Comparison of ENCODE assay signal across 17 cellular contexts in the genomic region with DNA sequence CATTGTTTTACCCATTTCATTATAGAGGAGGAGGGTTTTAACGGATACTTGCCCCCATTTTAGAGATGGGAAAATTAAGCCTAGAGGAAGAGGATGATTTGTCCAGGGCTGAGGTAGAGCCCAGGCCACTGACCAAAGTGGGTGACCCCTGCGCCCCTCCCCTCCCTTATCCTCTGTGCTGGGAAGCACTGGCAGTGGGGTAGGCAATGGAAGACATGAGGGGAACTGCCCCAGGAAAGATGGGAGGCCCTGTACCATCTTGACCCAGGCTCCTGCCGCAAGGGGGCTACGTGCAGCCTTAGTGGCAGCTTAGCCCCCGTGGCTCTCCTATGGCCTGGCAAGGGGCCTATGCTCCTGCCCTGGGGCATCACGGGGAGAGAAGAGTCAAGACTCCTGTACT.
A peak's percentile ranks its signal among the peaks of the same experiment; 100 is the strongest.
DNase-seq lines count a peak whose midpoint lies in the region.
"Had no signal": no experiment of that assay in that cellular context is flagged by ENCODE, and none has a peak within 500 bp of the region (broad histone marks: within the 10 kb centered on the region; RNA-seq: fewer than 3 reads in every experiment).

No MANE protein-coding gene starts in this region.

- intact Hi-C loops in activated CD4-positive, alpha-beta T cell treated with anti-CD3 and anti-CD28 coated beads, Interleukin-2, amount 10 ng/mL, durations not matched to agents 24 days and 14 days (cut with micrococcal nuclease), result no loop called here

- no peaks in the 10 kb centered on the region for H4K20me1 ChIP-seq in Karpas-422 (ENCODE audit: insufficient read depth, low read depth, low read length)
- H4K20me1 ChIP-seq: BLaER1 had no signal

- no peak overlapping the region for H3K4me2 ChIP-seq in Karpas-422 (ENCODE audit: low read depth, low read length, poor library complexity, severe bottlenecking)
- no peak overlapping the region for H3K4me2 ChIP-seq in neuronal stem cell (ENCODE audit: insufficient read depth, low read length, poor library complexity, severe bottlenecking)
- H3K4me2 ChIP-seq: GM23338 had no signal

- H3K9me2 ChIP-seq in Karpas-422 (replicated peaks; ENCODE audit: insufficient read depth, low read length), result no peaks in the 10 kb centered on the region

- no peak overlapping the region for H4K91ac ChIP-seq in neuronal stem cell (ENCODE audit: low read depth, low read length, poor library complexity)

- H3K27ac ChIP-seq in Karpas-422 (ENCODE audit: low read length) (no peak overlapping the region), neuronal stem cell (replicated peaks; ENCODE audit: low read length) (no peak overlapping the region)

- no peaks in the 10 kb centered on the region for H3K36me3 Mint-ChIP-seq in activated CD4-positive, alpha-beta T cell treated with anti-CD3 and anti-CD28 coated beads, Interleukin-2, amount 10 ng/mL, durations not matched to agents 24 days and 14 days (ENCODE audit: low read depth)
- H3K36me3 Mint-ChIP-seq: CD14-positive monocyte; CD4-positive, alpha-beta memory T cell had no signal

- no peak overlapping the region for H2BK15ac ChIP-seq in neuronal stem cell (ENCODE audit: low read length)

- H3K4me3 ChIP-seq in Karpas-422 (ENCODE audit: low read length) (no peak overlapping the region), neuronal stem cell (ENCODE audit: low read length in 2 of 2) (no peak overlapping the region)
- H3K4me3 ChIP-seq: BLaER1, GM12878, GM23338 had no signal

- H2BK12ac ChIP-seq in neuronal stem cell (ENCODE audit: low read length), result no peak overlapping the region

- H3K23ac ChIP-seq in neuronal stem cell (ENCODE audit: low read depth, low read length, poor library complexity), result no peak overlapping the region

- H3K14ac ChIP-seq in neuronal stem cell (ENCODE audit: low read length), result no peak overlapping the region

- no peak overlapping the region for H3K18ac ChIP-seq in neuronal stem cell (ENCODE audit: low read length)

- no peaks in the 10 kb centered on the region for H3K27me3 ChIP-seq in Karpas-422 (ENCODE audit: low read length)
- H3K27me3 ChIP-seq in neuronal stem cell (ENCODE audit: control insufficient read depth in 3 of 3, insufficient read depth in 3 of 3, low read depth in 1 of 3, low read length in 3 of 3), result peaks cover 0 to 8% (median 2%) of the 10 kb centered on the region in 3 experiments
- H3K27me3 ChIP-seq: BLaER1 had no signal

- H3K4me1 ChIP-seq in Karpas-422 (ENCODE audit: low read length) (no peaks in the 10 kb centered on the region), neuronal stem cell (ENCODE audit: control insufficient read depth in 2 of 2, insufficient read depth in 1 of 2, low read depth in 1 of 2, low read length in 2 of 2) (no peaks in the 10 kb centered on the region)

- H4K8ac ChIP-seq in neuronal stem cell (ENCODE audit: low read depth, low read length), result peak overlapping the region; percentile 55

- no peak overlapping the region for H2AFZ ChIP-seq in Karpas-422 (ENCODE audit: low read length)
- H2AFZ ChIP-seq in neuronal stem cell (ENCODE audit: low read length), result no peak overlapping the region
- H2AFZ ChIP-seq: GM23338 had no signal

- no peak overlapping the region for H3K4me3 Mint-ChIP-seq in activated CD4-positive, alpha-beta T cell treated with anti-CD3 and anti-CD28 coated beads, Interleukin-2, amount 10 ng/mL, durations not matched to agents 24 days and 14 days
- H3K4me3 Mint-ChIP-seq: CD14-positive monocyte; CD4-positive, alpha-beta memory T cell; GM23338; H9 had no signal

- no peak overlapping the region for H2BK5ac ChIP-seq in neuronal stem cell (ENCODE audit: low read length)

- no peak overlapping the region for H3K4ac ChIP-seq in neuronal stem cell (ENCODE audit: low read length)

- no peak overlapping the region for H2BK120ac ChIP-seq in neuronal stem cell (ENCODE audit: low read depth, low read length)

- no peak overlapping the region for H3K27ac Mint-ChIP-seq in activated CD4-positive, alpha-beta T cell treated with anti-CD3 and anti-CD28 coated beads, Interleukin-2, amount 10 ng/mL, durations not matched to agents 24 days and 14 days
- H3K27ac Mint-ChIP-seq: CD14-positive monocyte; CD4-positive, alpha-beta memory T cell; GM23338; H9; IgD-negative memory B cell had no signal

- no peak overlapping the region for H3K9ac ChIP-seq in Karpas-422 (ENCODE audit: low read length)
- no peak overlapping the region for H3K9ac ChIP-seq in neuronal stem cell (ENCODE audit: low read depth, low read length, poor library complexity)
- H3K9ac ChIP-seq: BLaER1 had no signal

- no peaks in the 10 kb centered on the region for H3K9me3 Mint-ChIP-seq in activated CD4-positive, alpha-beta T cell treated with anti-CD3 and anti-CD28 coated beads, Interleukin-2, amount 10 ng/mL, durations not matched to agents 24 days and 14 days

- no peaks in the 10 kb centered on the region for H3K79me1 ChIP-seq in neuronal stem cell (ENCODE audit: low read depth, low read length)

- H3K27me3 Mint-ChIP-seq in activated CD4-positive, alpha-beta T cell treated with anti-CD3 and anti-CD28 coated beads, Interleukin-2, amount 10 ng/mL, durations not matched to agents 24 days and 14 days, result peaks cover 2% of the 10 kb centered on the region

- no peaks in the 10 kb centered on the region for H3K9me3 ChIP-seq in Karpas-422 (ENCODE audit: low read length)
- no peaks in the 10 kb centered on the region for H3K9me3 ChIP-seq in neuronal stem cell (replicated peaks in 1 of 2; ENCODE audit: control insufficient read depth in 2 of 2, insufficient read depth in 1 of 2, low read depth in 1 of 2, low read length in 2 of 2)

- no peaks in the 10 kb centered on the region for H3K79me2 ChIP-seq in Karpas-422 (ENCODE audit: low read length)

- peak; percentile 45 for DNase-seq in activated CD4-positive, alpha-beta T cell treated with anti-CD3 and anti-CD28 coated beads, Interleukin-2, amount 10 ng/mL, durations not matched to agents 24 days and 14 days
- DNase-seq in activated CD4-positive, alpha-beta T cell treated with anti-CD3 and anti-CD28 coated beads for 48 hours, result no peak
- peak; percentile 14 for DNase-seq in Karpas-422
- no peak for DNase-seq in neuronal stem cell (ENCODE audit: low spot score)
- DNase-seq in mucosa of gallbladder (ENCODE audit: low spot score), result no peak
- DNase-seq in SHP77 treated with DMSO at 0.1 percent for 48 hours (lab: John Stamatoyannopoulos, UW), result no peak
- no peak for DNase-seq in NCI-H2081 treated with DMSO at 0.1 percent for 48 hours (lab: John Stamatoyannopoulos, UW)
- DNase-seq: 8988T; CD4-positive, alpha-beta memory T cell; DMS79 treated with DMSO at 0.1 percent for 48 hours; GF-D8; H9 had no signal

- H2AK5ac ChIP-seq in neuronal stem cell (ENCODE audit: low read depth, low read length), result no peak overlapping the region

- WGBS in neuronal stem cell (ENCODE audit: extremely low coverage in 2 of 2, insufficient read length in 2 of 2, insufficient replicate concordance in 1 of 2), 2 donors, result no CpG with 5 or more reads among the region's 6 CpGs

- H3K4me1 Mint-ChIP-seq in activated CD4-positive, alpha-beta T cell treated with anti-CD3 and anti-CD28 coated beads, Interleukin-2, amount 10 ng/mL, durations not matched to agents 24 days and 14 days, result no peaks in the 10 kb centered on the region
- H3K4me1 Mint-ChIP-seq: CD14-positive monocyte; CD4-positive, alpha-beta memory T cell; IgD-negative memory B cell had no signal

- H3K36me3 ChIP-seq in Karpas-422 (ENCODE audit: insufficient read depth, low read length) (no peaks in the 10 kb centered on the region), neuronal stem cell (replicated peaks in 1 of 2; ENCODE audit: control insufficient read depth in 2 of 2, insufficient read depth in 2 of 2, low read length in 2 of 2) (no peaks in the 10 kb centered on the region)
- H3K36me3 ChIP-seq: BLaER1 had no signal

Comparison
In these comparisons a context has a peak if more than half of its experiments do, and no peak if none do; other contexts are left out.
1. DNase-seq: peak in activated CD4-positive, alpha-beta T cell treated with anti-CD3 and anti-CD28 coated beads, Interleukin-2, amount 10 ng/mL, durations not matched to agents 24 days and 14 days (single experiment) and Karpas-422 (single experiment); none in activated CD4-positive, alpha-beta T cell treated with anti-CD3 and anti-CD28 coated beads for 48 hours (single experiment), neuronal stem cell (single experiment), mucosa of gallbladder (single experiment), SHP77 treated with DMSO at 0.1 percent for 48 hours (single experiment) and NCI-H2081 treated with DMSO at 0.1 percent for 48 hours (single experiment).